In the genomic region with DNA sequence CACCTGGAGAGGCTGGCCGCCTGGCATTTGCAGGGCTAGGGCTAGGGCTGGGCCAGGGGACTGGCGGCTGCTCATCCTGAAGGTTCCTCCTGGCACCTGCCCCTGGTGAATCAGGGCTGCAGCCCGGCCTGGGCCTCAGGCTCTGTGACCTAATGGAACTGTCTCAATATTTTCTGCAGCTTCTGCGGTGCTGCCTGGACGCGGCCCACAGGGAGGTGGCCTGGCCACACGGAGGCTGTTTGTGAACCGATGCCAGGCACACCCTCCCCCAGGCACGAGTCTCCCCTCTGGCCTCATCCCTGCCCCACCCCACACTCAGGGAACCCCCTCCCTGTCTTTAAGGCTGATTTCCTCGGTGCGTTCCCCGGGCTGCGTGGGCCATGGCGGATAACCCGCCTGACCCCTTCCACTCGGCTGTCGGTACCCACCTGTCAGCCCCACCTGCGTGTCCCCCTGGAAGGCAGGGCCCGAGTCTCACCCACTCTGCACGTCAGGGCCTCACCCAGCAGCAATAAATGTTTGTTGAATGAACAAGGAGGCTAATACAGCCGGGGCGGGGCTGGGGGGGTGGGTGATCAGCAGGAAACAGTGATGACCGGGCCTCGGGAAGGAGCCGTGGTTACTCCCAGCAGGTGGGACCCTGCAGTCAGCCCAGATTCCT, we compare ENCODE assay signal across 23 cellular contexts. TPM values are rescaled to one million over a fixed set of nuclear protein-coding genes. Genes with fewer than 3 reads are reported as not detected.
DNase-seq lines count a peak whose midpoint lies in the region; ATAC-seq, FAIRE-seq and TF ChIP-seq lines count a peak whose summit lies in the region.
"Had no signal": no experiment of that assay in that cellular context is flagged by ENCODE, and none has a peak within 500 bp of the region (broad histone marks: within the 10 kb centered on the region; RNA-seq: fewer than 3 reads in every experiment).

No MANE protein-coding gene starts in this region.

- no peaks in the 10 kb centered on the region for H3K9me2 ChIP-seq in hepatocyte (replicated peaks; ENCODE audit: insufficient read depth)

- H3K27ac ChIP-seq in Panc1 (ENCODE audit: low read length), result peak overlapping the region; percentile 83
- H3K27ac ChIP-seq in hepatocyte, result peak overlapping the region; percentile 57
- peak overlapping the region in 15 of 21 experiments; percentile 23 to 89 (median 54) for H3K27ac ChIP-seq in skin epidermis
- H3K27ac ChIP-seq: neural progenitor cell, prostate gland had no signal

- TF ChIP-seq POLR2A in H54 (IDR thresholded peaks at IDR 0.05; ENCODE audit: low read depth, low read length), result no peak

- DNase-seq in H54 (ENCODE audit: insufficient read length, low spot score) (peak; percentile 72), Panc1 (ENCODE audit: low read depth, low spot score) (no peak), hepatocyte (ENCODE audit: low spot score) (peak; percentile 49), T1000 (lab: John Stamatoyannopoulos, UW) (no peak), NCI-H2029 (lab: John Stamatoyannopoulos, UW) (no peak)
- DNase-seq in stimulated activated naive CD8-positive, alpha-beta T cell treated with anti-CD3 and anti-CD28 coated beads, Interleukin-15, amount 100 ng/mL, for 72 hours, result no peak
- DNase-seq: activated CD8-positive, alpha-beta memory T cell treated with anti-CD3 and anti-CD28 coated beads for 24 hours; activated naive CD4-positive, alpha-beta T cell treated with anti-CD3 and anti-CD28 coated beads for 36 hours; activated T-cell treated with anti-CD3 and anti-CD28 coated beads, Interleukin-2, amount 50 U/mL, for 4 hours; aorta; erythroblast; KBM-7; left ventricle myocardium superior; NCI-H1930; stimulated activated CD4-positive, alpha-beta T cell treated with anti-CD3 and anti-CD28 coated beads, Interleukin-4, amount 100 ng/mL, for 24 hours had no signal

- no peak for TF ChIP-seq CTCF in Panc1 (IDR thresholded peaks at IDR 0.05)
- TF ChIP-seq CTCF in hepatocyte (IDR thresholded peaks at IDR 0.05; ENCODE audit: poor library complexity), result no peak

- H3K27me3 ChIP-seq in Panc1 (ENCODE audit: control insufficient read depth, insufficient read depth, low read length) (no peaks in the 10 kb centered on the region), hepatocyte (no peaks in the 10 kb centered on the region)
- H3K27me3 ChIP-seq: neural progenitor cell had no signal

- no TSS peak for BruUV-seq in Panc1 (replicated peaks; lab: Mats Ljungman, UMichigan)

- WGBS in hepatocyte (ENCODE audit: low lambda C conversion rate, missing lambda C conversion rate), result 69% methylated on average over 19 of the region's 25 CpGs

- H3K9me3 ChIP-seq in Panc1 (ENCODE audit: control insufficient read depth, insufficient read depth, low read depth, low read length) (no peaks in the 10 kb centered on the region; the same call in 1 of the 2 replicates), hepatocyte (ENCODE audit: low read depth) (no peaks in the 10 kb centered on the region)
- H3K9me3 ChIP-seq: prostate gland had no signal

- no peak overlapping the region for H3K4me3 ChIP-seq in Panc1 (ENCODE audit: low read depth in 2 of 2, low read length in 2 of 2)
- H3K4me3 ChIP-seq in hepatocyte, result no peak overlapping the region
- no peak overlapping the region for H3K4me3 ChIP-seq in skin epidermis
- H3K4me3 ChIP-seq: neural progenitor cell, prostate gland had no signal

- peaks cover 21% of the 10 kb centered on the region for H3K4me1 Mint-ChIP-seq in stimulated activated naive CD8-positive, alpha-beta T cell treated with anti-CD3 and anti-CD28 coated beads, Interleukin-15, amount 100 ng/mL, for 72 hours
- H3K4me1 Mint-ChIP-seq: neural progenitor cell had no signal

- peak; percentile 46 for ATAC-seq in Panc1
- ATAC-seq in stimulated activated naive CD8-positive, alpha-beta T cell treated with anti-CD3 and anti-CD28 coated beads, Interleukin-15, amount 100 ng/mL, for 72 hours, result no peak
- ATAC-seq: activated T-cell treated with anti-CD3 and anti-CD28 coated beads, Interleukin-2, amount 50 U/mL, for 4 hours; left ventricle myocardium superior had no signal

- H3K4me1 ChIP-seq in Panc1 (ENCODE audit: control insufficient read depth, insufficient read depth, low read length), result peaks cover 37% of the 10 kb centered on the region
- H3K4me1 ChIP-seq in hepatocyte (ENCODE audit: insufficient read depth), result no peaks in the 10 kb centered on the region
- H3K4me1 ChIP-seq: neural progenitor cell, prostate gland had no signal

- peaks cover 38% of the 10 kb centered on the region for H3K27me3 Mint-ChIP-seq in stimulated activated naive CD8-positive, alpha-beta T cell treated with anti-CD3 and anti-CD28 coated beads, Interleukin-15, amount 100 ng/mL, for 72 hours
- H3K27me3 Mint-ChIP-seq: type B pancreatic cell had no signal

- H3K79me2 ChIP-seq in hepatocyte, result no peaks in the 10 kb centered on the region

- H3K36me3 ChIP-seq in Panc1 (ENCODE audit: control insufficient read depth, insufficient read depth, low read length) (no peaks in the 10 kb centered on the region), hepatocyte (replicated peaks; ENCODE audit: insufficient read depth, low read depth) (no peaks in the 10 kb centered on the region)
- H3K36me3 ChIP-seq: neural progenitor cell, prostate gland had no signal

- no peak overlapping the region for H3K27ac Mint-ChIP-seq in stimulated activated naive CD8-positive, alpha-beta T cell treated with anti-CD3 and anti-CD28 coated beads, Interleukin-15, amount 100 ng/mL, for 72 hours
- H3K27ac Mint-ChIP-seq: activated naive CD4-positive, alpha-beta T cell treated with anti-CD3 and anti-CD28 coated beads for 36 hours; B cell; neural progenitor cell; stimulated activated naive CD8-positive, alpha-beta T cell treated with anti-CD3 and anti-CD28 coated beads, Interleukin-15, Interleukin-2, amounts not matched to agents 100 ng/mL and 50 ng/mL, for 24 hours; type B pancreatic cell had no signal

- intact Hi-C loops in Panc1 (cut with micrococcal nuclease; ENCODE audit: unreplicated experiment), result no loop called here

- no peak for FAIRE-seq in H54 (lab: Jason Lieb, UNC)
- FAIRE-seq: TTC549 had no signal

- H4K20me1 ChIP-seq in hepatocyte (ENCODE audit: insufficient read depth, poor library complexity, severe bottlenecking), result no peaks in the 10 kb centered on the region

- no peak overlapping the region for H3K4me3 Mint-ChIP-seq in stimulated activated naive CD8-positive, alpha-beta T cell treated with anti-CD3 and anti-CD28 coated beads, Interleukin-15, amount 100 ng/mL, for 72 hours
- H3K4me3 Mint-ChIP-seq: activated naive CD4-positive, alpha-beta T cell treated with anti-CD3 and anti-CD28 coated beads for 36 hours; activated T-cell treated with anti-CD3 and anti-CD28 coated beads, Interleukin-2, amount 50 U/mL, for 4 hours; B cell; central memory CD8-positive, alpha-beta T cell; neural progenitor cell; stimulated activated naive CD8-positive, alpha-beta T cell treated with anti-CD3 and anti-CD28 coated beads, Interleukin-15, Interleukin-2, amounts not matched to agents 100 ng/mL and 50 ng/mL, for 24 hours; type B pancreatic cell had no signal

- POLR2A ChIA-PET in Panc1 (lab: Charles Lee), result no interaction called here

- H3K4me2 ChIP-seq in hepatocyte, result no peak overlapping the region
- H3K4me2 ChIP-seq: neural progenitor cell had no signal

- CTCF ChIA-PET in Panc1 (lab: Charles Lee), result no interaction called here

- in situ Hi-C loops in Panc1 (cut with HindIII; ENCODE audit: low pct_unique_long_range_greater_than_20kb, low sequenced_read_pairs), result no loop called here

- H3K9me3 Mint-ChIP-seq in stimulated activated naive CD8-positive, alpha-beta T cell treated with anti-CD3 and anti-CD28 coated beads, Interleukin-15, amount 100 ng/mL, for 72 hours, result peaks cover 0 to 12% of the 10 kb centered on the region in 2 donors
- H3K9me3 Mint-ChIP-seq: activated T-cell treated with anti-CD3 and anti-CD28 coated beads, Interleukin-2, amount 50 U/mL, for 4 hours; central memory CD8-positive, alpha-beta T cell; neural progenitor cell; stimulated activated naive CD8-positive, alpha-beta T cell treated with anti-CD3 and anti-CD28 coated beads, Interleukin-15, Interleukin-2, amounts not matched to agents 100 ng/mL and 50 ng/mL, for 24 hours; type B pancreatic cell had no signal

- no peak overlapping the region for H2AFZ ChIP-seq in hepatocyte
- H2AFZ ChIP-seq: neural progenitor cell had no signal

RNA-seq across cellular contexts. Expression of gene DNAJB6, which starts 54.5 kb away (rescaled TPM):
- 201 TPM for total RNA-seq in Panc1 (2021; ENCODE audit: unreplicated experiment)
- polyA plus RNA-seq in Panc1 (2012; ENCODE audit: insufficient read length), result 278 TPM
- total RNA-seq in hepatocyte, result 92.2 and 118 TPM in 2 replicates
- 106 and 110 TPM in 2 replicates for polyA plus RNA-seq in hepatocyte

Comparison
In these comparisons a context has a peak if more than half of its experiments do, and no peak if none do; other contexts are left out.
1. DNase-seq: peak in H54 (single experiment) and hepatocyte (single experiment); none in Panc1 (single experiment), stimulated activated naive CD8-positive, alpha-beta T cell treated with anti-CD3 and anti-CD28 coated beads, Interleukin-15, amount 100 ng/mL, for 72 hours (0 of 2), T1000 (single experiment) and NCI-H2029 (single experiment).
2. Peak in every context shown above with its lines, with median percentiles within 50 percentile points of each other: H3K27ac ChIP-seq.